2 cellular contexts compared by ENCODE assay signal in genomic region chr6:73514746-73515110, GRCh38.
A peak's percentile ranks its signal among the peaks of the same experiment; 100 is the strongest.
TF ChIP-seq lines count a peak whose summit lies in the region.

No MANE protein-coding gene starts in this region.

TF ChIP-seq in HEK293, 187 proteins besides CTCF, POLR2A, EP300 and RAD21:
- TF ChIP-seq ZNF624 (tag by site-specific recombination; IDR thresholded peaks at IDR 0.05) (no peak), ZNF571 (tag by site-specific recombination; IDR thresholded peaks at IDR 0.05) (no peak), RBAK (tag by site-specific recombination; IDR thresholded peaks at IDR 0.05) (no peak), REPIN1 (tag by site-specific recombination; IDR thresholded peaks at IDR 0.05; ENCODE audit: low read depth) (no peak), ZNF792 (tag by site-specific recombination; IDR thresholded peaks at IDR 0.05) (no peak), ZNF175 (tag by site-specific recombination; IDR thresholded peaks at IDR 0.05) (no peak), ZNF549 (tag by site-specific recombination; IDR thresholded peaks at IDR 0.05) (no peak), HOXC10 (CRISPR knock-in tag; IDR thresholded peaks at IDR 0.05) (no peak), KLF1 (tag by site-specific recombination; IDR thresholded peaks at IDR 0.05) (0 out of 2 replicates have a peak, but pooled peaks have one; percentile 6)
- TF ChIP-seq, protein P1, sequence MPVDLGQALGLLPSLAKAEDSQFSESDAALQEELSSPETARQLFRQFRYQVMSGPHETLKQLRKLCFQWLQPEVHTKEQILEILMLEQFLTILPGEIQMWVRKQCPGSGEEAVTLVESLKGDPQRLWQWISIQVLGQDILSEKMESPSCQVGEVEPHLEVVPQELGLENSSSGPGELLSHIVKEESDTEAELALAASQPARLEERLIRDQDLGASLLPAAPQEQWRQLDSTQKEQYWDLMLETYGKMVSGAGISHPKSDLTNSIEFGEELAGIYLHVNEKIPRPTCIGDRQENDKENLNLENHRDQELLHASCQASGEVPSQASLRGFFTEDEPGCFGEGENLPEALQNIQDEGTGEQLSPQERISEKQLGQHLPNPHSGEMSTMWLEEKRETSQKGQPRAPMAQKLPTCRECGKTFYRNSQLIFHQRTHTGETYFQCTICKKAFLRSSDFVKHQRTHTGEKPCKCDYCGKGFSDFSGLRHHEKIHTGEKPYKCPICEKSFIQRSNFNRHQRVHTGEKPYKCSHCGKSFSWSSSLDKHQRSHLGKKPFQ (tag by site-specific recombination; IDR thresholded peaks at IDR 0.05) = 0 out of 2 replicates have a peak, but pooled peaks have one; percentile 6

TF ChIP-seq in HepG2, 621 proteins besides CTCF, POLR2A, EP300 and RAD21:
- TF ChIP-seq CEBPB (IDR thresholded peaks at IDR 0.05; ENCODE audit: borderline replicate concordance, low read depth, low read length) (peak; percentile 20; the same call in 1 of the 2 replicates), SSRP1 (CRISPR knock-in tag; IDR thresholded peaks at IDR 0.05) (peak; percentile 69), ZFP36L1 (CRISPR knock-in tag; IDR thresholded peaks at IDR 0.05) (0 out of 2 replicates have a peak, but pooled peaks have one; percentile 6), ZC3H13 (CRISPR knock-in tag; IDR thresholded peaks at IDR 0.05) (peak; percentile 40; the same call in 1 of the 2 replicates), CEBPG (CRISPR knock-in tag; IDR thresholded peaks at IDR 0.05) (peak; percentile 7; the same call in 1 of the 2 replicates), ZNF670 (CRISPR knock-in tag; IDR thresholded peaks at IDR 0.05; ENCODE audit: borderline replicate concordance) (0 out of 2 replicates have a peak, but pooled peaks have one; percentile 13), PAF1 (CRISPR knock-in tag; IDR thresholded peaks at IDR 0.05) (peak; percentile 86), PHF5A (CRISPR knock-in tag; IDR thresholded peaks at IDR 0.05; ENCODE audit: low read depth, unreplicated experiment) (no peak), ATF4 (CRISPR knock-in tag; IDR thresholded peaks at IDR 0.05) (no peak), ZGPAT (CRISPR knock-in tag; IDR thresholded peaks at IDR 0.05) (peak; percentile 5; the same call in 1 of the 2 replicates), ZNF333 (CRISPR knock-in tag; IDR thresholded peaks at IDR 0.05; ENCODE audit: borderline replicate concordance) (no peak), NAIF1 (CRISPR knock-in tag; IDR thresholded peaks at IDR 0.05; ENCODE audit: borderline replicate concordance) (0 out of 2 replicates have a peak, but pooled peaks have one; percentile 15), POLR2AphosphoS5 (IDR thresholded peaks at IDR 0.05; ENCODE audit: low read depth, low read length) (peak; percentile 17; the same call in 1 of the 2 replicates), NFYB (CRISPR knock-in tag; IDR thresholded peaks at IDR 0.05) (no peak), ZSCAN31 (CRISPR knock-in tag; IDR thresholded peaks at IDR 0.05; ENCODE audit: low read depth) (peak; percentile 52; the same call in 1 of the 2 replicates), FOXJ3 (CRISPR knock-in tag; IDR thresholded peaks at IDR 0.05; ENCODE audit: borderline replicate concordance) (peak; percentile 15; the same call in 1 of the 2 replicates), ZNF549 (CRISPR knock-in tag; IDR thresholded peaks at IDR 0.05) (no peak), ZFP91 (CRISPR knock-in tag; IDR thresholded peaks at IDR 0.05; ENCODE audit: borderline replicate concordance) (no peak), ZNF761 (CRISPR knock-in tag; conservative IDR thresholded peaks at IDR 0.05) (no peak), ZC3H4 (CRISPR knock-in tag; IDR thresholded peaks at IDR 0.05; ENCODE audit: borderline replicate concordance) (peak; percentile 3; the same call in 1 of the 2 replicates), THAP11 (CRISPR knock-in tag; IDR thresholded peaks at IDR 0.05) (peak; percentile 13; the same call in 1 of the 2 replicates)
